In the genomic region with DNA sequence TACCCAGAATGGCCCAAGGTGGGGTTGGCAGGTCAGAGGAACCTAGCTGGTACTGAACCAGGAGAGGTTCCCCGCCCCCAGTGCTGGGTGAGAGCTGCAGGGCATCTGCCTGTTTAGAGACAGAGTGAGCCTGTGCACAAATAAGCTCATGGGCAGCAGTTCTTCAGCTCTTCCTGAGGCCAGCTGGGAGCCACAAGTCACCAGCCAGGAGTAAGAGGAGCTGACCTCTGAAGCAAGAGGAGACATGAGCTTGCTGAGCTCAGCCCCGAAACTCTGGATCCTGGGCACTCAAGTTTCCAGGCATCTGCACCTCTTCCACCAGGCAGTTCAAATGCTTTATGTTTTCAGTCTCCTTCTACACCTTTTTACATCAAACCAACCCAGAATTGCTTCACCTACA, we compare ENCODE assay signal across 10 cellular contexts. TPM values are rescaled to one million over a fixed set of nuclear protein-coding genes. Genes with fewer than 3 reads are reported as not detected.
"Had no signal": no experiment of that assay in that cellular context is flagged by ENCODE, and none has a peak within 500 bp of the region (broad histone marks: within the 10 kb centered on the region; RNA-seq: fewer than 3 reads in every experiment).

No MANE protein-coding gene starts in this region.

- DNase-seq: IMR-90, KBM-7, KG1 had no signal

- ATAC-seq: HepG2, K562 had no signal

- H3K4me3 ChIP-seq: K562 had no signal

- H3K27ac ChIP-seq: HL-60 had no signal

- FAIRE-seq: HepG2, HTR-8/SVneo, K562 had no signal

RNA-seq across cellular contexts. Expression of gene RTP2, which starts 2.1 kb away (rescaled TPM):
- total RNA-seq: HepG2, HT-29, HT1080, IMR-90, K562 had no signal
- polyA plus RNA-seq: HepG2, IgD-negative memory B cell, IMR-90, K562 had no signal

RNA-seq across cellular contexts. Expression of gene SST, which starts 30.1 kb away (rescaled TPM):
- total RNA-seq: HepG2, HT-29, HT1080, IMR-90, K562 had no signal
- polyA plus RNA-seq: HepG2, IgD-negative memory B cell, IMR-90, K562 had no signal
